ENCODE assay signal across 2 cellular contexts in genomic region chr20:4853004-4853403, GRCh38.
TF ChIP-seq lines count a peak whose summit lies in the region.

No MANE protein-coding gene starts in this region.

TF ChIP-seq in HepG2, 621 proteins besides CTCF, POLR2A, EP300 and RAD21:
- no peak for TF ChIP-seq ZNF672 (CRISPR knock-in tag; IDR thresholded peaks at IDR 0.05)
- no peak for TF ChIP-seq ETV6 (CRISPR knock-in tag; conservative IDR thresholded peaks at IDR 0.05)
- TF ChIP-seq MEIS2 (CRISPR knock-in tag; IDR thresholded peaks at IDR 0.05) = no peak
- TF ChIP-seq ZNF768 (CRISPR knock-in tag; IDR thresholded peaks at IDR 0.05) = peak; percentile 37; the same call in 1 of the 2 replicates
- no peak for TF ChIP-seq ZNF138 (CRISPR knock-in tag; IDR thresholded peaks at IDR 0.05; ENCODE audit: low read depth)
- TF ChIP-seq, protein P1, sequence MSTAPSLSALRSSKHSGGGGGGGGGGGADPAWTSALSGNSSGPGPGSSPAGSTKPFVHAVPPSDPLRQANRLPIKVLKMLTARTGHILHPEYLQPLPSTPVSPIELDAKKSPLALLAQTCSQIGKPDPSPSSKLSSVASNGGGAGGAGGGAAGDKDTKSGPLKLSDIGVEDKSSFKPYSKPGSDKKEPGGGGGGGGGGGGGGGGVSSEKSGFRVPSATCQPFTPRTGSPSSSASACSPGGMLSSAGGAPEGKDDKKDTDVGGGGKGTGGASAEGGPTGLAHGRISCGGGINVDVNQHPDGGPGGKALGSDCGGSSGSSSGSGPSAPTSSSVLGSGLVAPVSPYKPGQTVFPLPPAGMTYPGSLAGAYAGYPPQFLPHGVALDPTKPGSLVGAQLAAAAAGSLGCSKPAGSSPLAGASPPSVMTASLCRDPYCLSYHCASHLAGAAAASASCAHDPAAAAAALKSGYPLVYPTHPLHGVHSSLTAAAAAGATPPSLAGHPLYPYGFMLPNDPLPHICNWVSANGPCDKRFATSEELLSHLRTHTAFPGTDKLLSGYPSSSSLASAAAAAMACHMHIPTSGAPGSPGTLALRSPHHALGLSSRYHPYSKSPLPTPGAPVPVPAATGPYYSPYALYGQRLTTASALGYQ (CRISPR knock-in tag; IDR thresholded peaks at IDR 0.05) = no peak
- TF ChIP-seq ZNF770 (CRISPR knock-in tag; IDR thresholded peaks at IDR 0.05) = no peak
- 0 out of 2 replicates have a peak, but pooled peaks have one; percentile 46 for TF ChIP-seq ZNF572 (CRISPR knock-in tag; IDR thresholded peaks at IDR 0.05)
- no peak for TF ChIP-seq ZNF530 (CRISPR knock-in tag; IDR thresholded peaks at IDR 0.05; ENCODE audit: low read depth)
- TF ChIP-seq HOXA3 (CRISPR knock-in tag; IDR thresholded peaks at IDR 0.05) = no peak
- peak; percentile 40 for TF ChIP-seq AGO2 (optimal IDR thresholded peaks at IDR 0.05; ENCODE audit: low read depth, low read length)
- TF ChIP-seq ZFX (CRISPR knock-in tag; IDR thresholded peaks at IDR 0.05; ENCODE audit: low read depth) = no peak
- TF ChIP-seq CCDC6 (CRISPR knock-in tag; IDR thresholded peaks at IDR 0.05) = no peak

TF ChIP-seq in GM12878, 131 proteins besides CTCF, POLR2A, EP300 and RAD21:
- TF ChIP-seq, protein P2, sequence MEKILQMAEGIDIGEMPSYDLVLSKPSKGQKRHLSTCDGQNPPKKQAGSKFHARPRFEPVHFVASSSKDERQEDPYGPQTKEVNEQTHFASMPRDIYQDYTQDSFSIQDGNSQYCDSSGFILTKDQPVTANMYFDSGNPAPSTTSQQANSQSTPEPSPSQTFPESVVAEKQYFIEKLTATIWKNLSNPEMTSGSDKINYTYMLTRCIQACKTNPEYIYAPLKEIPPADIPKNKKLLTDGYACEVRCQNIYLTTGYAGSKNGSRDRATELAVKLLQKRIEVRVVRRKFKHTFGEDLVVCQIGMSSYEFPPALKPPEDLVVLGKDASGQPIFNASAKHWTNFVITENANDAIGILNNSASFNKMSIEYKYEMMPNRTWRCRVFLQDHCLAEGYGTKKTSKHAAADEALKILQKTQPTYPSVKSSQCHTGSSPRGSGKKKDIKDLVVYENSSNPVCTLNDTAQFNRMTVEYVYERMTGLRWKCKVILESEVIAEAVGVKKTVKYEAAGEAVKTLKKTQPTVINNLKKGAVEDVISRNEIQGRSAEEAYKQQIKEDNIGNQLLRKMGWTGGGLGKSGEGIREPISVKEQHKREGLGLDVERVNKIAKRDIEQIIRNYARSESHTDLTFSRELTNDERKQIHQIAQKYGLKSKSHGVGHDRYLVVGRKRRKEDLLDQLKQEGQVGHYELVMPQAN (conservative IDR thresholded peaks at IDR 0.05) = no peak
- no peak for TF ChIP-seq BCL3 (IDR thresholded peaks at IDR 0.05; ENCODE audit: borderline replicate concordance, insufficient read depth, low read depth, low read length, poor library complexity, severe bottlenecking)
- TF ChIP-seq STAT1 (conservative IDR thresholded peaks at IDR 0.05) = no peak
- no peak for TF ChIP-seq IRF4 (IDR thresholded peaks at IDR 0.05; ENCODE audit: low read depth, low read length)
- TF ChIP-seq LARP7 (IDR thresholded peaks at IDR 0.05) = no peak
